In genomic region chr1:54356680-54357147, GRCh38 we compare ENCODE assay signal across 8 cellular contexts. TPM values are rescaled to one million over a fixed set of nuclear protein-coding genes. Genes with fewer than 3 reads are reported as not detected.
A peak's percentile ranks its signal among the peaks of the same experiment; 100 is the strongest.
DNase-seq lines count a peak whose midpoint lies in the region; ATAC-seq and TF ChIP-seq lines count a peak whose summit lies in the region.

No MANE protein-coding gene starts in this region.

- H3K9me3 Mint-ChIP-seq in activated CD4-positive, alpha-beta memory T cell treated with anti-CD3 and anti-CD28 coated beads for 36 hours = no peaks in the 10 kb centered on the region

- no peak for TF ChIP-seq EP300 in suprapubic skin (IDR thresholded peaks at IDR 0.05)

- TF ChIP-seq POLR2A in suprapubic skin (IDR thresholded peaks at IDR 0.05) (no peak), prostate gland (IDR thresholded peaks at IDR 0.05) (no peak)

- CTCF ChIA-PET in activated CD4-positive, alpha-beta memory T cell treated with anti-CD3 and anti-CD28 coated beads for 36 hours (lab: Charles Lee) = interaction anchor here (1.2 to 1.4 kb wide), 2 partner anchors 133 to 175 kb away, joined by 3 to 6 read pairs; no protein-coding TSS in a partner anchor

- peak overlapping the region; percentile 70 for H3K27ac Mint-ChIP-seq in activated CD4-positive, alpha-beta memory T cell treated with anti-CD3 and anti-CD28 coated beads for 36 hours

- peaks cover 5% of the 10 kb centered on the region for H3K36me3 Mint-ChIP-seq in activated CD4-positive, alpha-beta memory T cell treated with anti-CD3 and anti-CD28 coated beads for 36 hours

- TF ChIP-seq CTCF in suprapubic skin (IDR thresholded peaks at IDR 0.05) (no peak), prostate gland (IDR thresholded peaks at IDR 0.05) (no peak)

- H3K4me3 ChIP-seq in suprapubic skin = peak overlapping the region; percentile 18
- H3K4me3 ChIP-seq in prostate gland = no peak overlapping the region

- no peaks in the 10 kb centered on the region for H3K9me3 ChIP-seq in suprapubic skin
- H3K9me3 ChIP-seq in prostate gland = no peaks in the 10 kb centered on the region

- no peaks in the 10 kb centered on the region for H3K36me3 ChIP-seq in suprapubic skin
- no peaks in the 10 kb centered on the region for H3K36me3 ChIP-seq in prostate gland

- intact Hi-C loops in activated CD4-positive, alpha-beta memory T cell treated with anti-CD3 and anti-CD28 coated beads for 36 hours (cut with micrococcal nuclease) = loop anchor here (1.0 to 5.0 kb wide), 4 partner anchors 20 to 69 kb away; partner anchors contain the start of gene SSBP3
- intact Hi-C loops in prostate gland (cut with DNase I) = no loop called here

- H3K27me3 ChIP-seq in suprapubic skin = no peaks in the 10 kb centered on the region
- no peaks in the 10 kb centered on the region for H3K27me3 ChIP-seq in prostate gland (replicated peaks; ENCODE audit: insufficient read depth)

- H3K4me1 ChIP-seq in suprapubic skin = peaks cover 16% of the 10 kb centered on the region
- H3K4me1 ChIP-seq in prostate gland (replicated peaks) = peaks cover 19% of the 10 kb centered on the region

- H3K4me1 Mint-ChIP-seq in activated CD4-positive, alpha-beta memory T cell treated with anti-CD3 and anti-CD28 coated beads for 36 hours (ENCODE audit: low read depth) = peaks cover 74% of the 10 kb centered on the region

- H3K27me3 Mint-ChIP-seq in activated CD4-positive, alpha-beta memory T cell treated with anti-CD3 and anti-CD28 coated beads for 36 hours = no peaks in the 10 kb centered on the region

- DNase-seq in NCI-H524 (lab: John Stamatoyannopoulos, UW) = peak; percentile 62 to 79
- DNase-seq in NCI-H524 treated with DMSO at 0.1 percent for 48 hours (lab: John Stamatoyannopoulos, UW) = no peak
- peak; percentile 61 for DNase-seq in activated CD4-positive, alpha-beta memory T cell treated with anti-CD3 and anti-CD28 coated beads for 36 hours
- peak; percentile 26 for DNase-seq in left kidney (ENCODE audit: low read depth, low spot score)
- DNase-seq in suprapubic skin (ENCODE audit: low spot score in 2 of 2) = no peak
- DNase-seq in NOMO-1 treated with DMSO at 0.1 percent for 48 hours (lab: John Stamatoyannopoulos, UW; ENCODE audit: unreplicated experiment) = no peak
- DNase-seq in prostate gland (ENCODE audit: low spot score) = no peak

- ATAC-seq in GM19455 (IDR thresholded peaks at IDR 0.05; ENCODE audit: unreplicated experiment) = no peak

- POLR2A ChIA-PET in activated CD4-positive, alpha-beta memory T cell treated with anti-CD3 and anti-CD28 coated beads for 36 hours (lab: Charles Lee) = no interaction called here

- 72% methylated on average over 9 of the region's 9 CpGs for WGBS in suprapubic skin
- 50% methylated on average over 9 of the region's 9 CpGs for WGBS in prostate gland

- H3K27ac ChIP-seq in suprapubic skin (no peak overlapping the region), prostate gland (no peak overlapping the region)

- peak overlapping the region; percentile 65 for H3K4me3 Mint-ChIP-seq in activated CD4-positive, alpha-beta memory T cell treated with anti-CD3 and anti-CD28 coated beads for 36 hours

RNA-seq across cellular contexts. Expression of gene SSBP3, which starts 49.5 kb away (rescaled TPM):
- 10 to 100 TPM; 44.4 to 49.6 TPM for total RNA-seq in activated CD4-positive, alpha-beta memory T cell treated with anti-CD3 and anti-CD28 coated beads for 36 hours
- total RNA-seq in suprapubic skin (10 to 100 TPM; 26.4 to 49.5 (median 37.1) TPM), prostate gland (10 to 100 TPM; 45.0 to 94.4 TPM)

Comparison
In these comparisons a context has a peak if more than half of its experiments do, and no peak if none do; other contexts are left out.
1. DNase-seq: peak in NCI-H524 (2 of 2), activated CD4-positive, alpha-beta memory T cell treated with anti-CD3 and anti-CD28 coated beads for 36 hours (single experiment) and left kidney (single experiment); none in NCI-H524 treated with DMSO at 0.1 percent for 48 hours (single experiment), suprapubic skin (0 of 2), NOMO-1 treated with DMSO at 0.1 percent for 48 hours (single experiment) and prostate gland (single experiment).